ENCODE assay signal across 18 cellular contexts in genomic region chr13:24221007-24221406, GRCh38.
A peak's percentile ranks its signal among the peaks of the same experiment; 100 is the strongest.
DNase-seq lines count a peak whose midpoint lies in the region; ATAC-seq and TF ChIP-seq lines count a peak whose summit lies in the region.
"Had no signal": no experiment of that assay in that cellular context is flagged by ENCODE, and none has a peak within 500 bp of the region (broad histone marks: within the 10 kb centered on the region; RNA-seq: fewer than 3 reads in every experiment).

No MANE protein-coding gene starts in this region.

- POLR2A ChIA-PET in Caco-2 (lab: Charles Lee) = no interaction called here

- peaks cover 2% of the 10 kb centered on the region for H3K36me3 ChIP-seq in Caco-2 (ENCODE audit: control insufficient read depth, insufficient read depth, low read length)
- no peaks in the 10 kb centered on the region for H3K36me3 ChIP-seq in endodermal cell (ENCODE audit: control insufficient read depth, insufficient read depth, low read length)
- H3K36me3 ChIP-seq: uterus had no signal

- H3K4me3 Mint-ChIP-seq in Caco-2 (ENCODE audit: unreplicated experiment) (no peak overlapping the region), endodermal cell (no peak overlapping the region), neural crest cell (peak overlapping the region; percentile 47)
- no peak overlapping the region for H3K4me3 Mint-ChIP-seq in activated T-helper 17 cell treated with anti-CD3 and anti-CD28 coated beads, Interleukin-2, amount 50 U/mL, for 72 hours
- H3K4me3 Mint-ChIP-seq: activated CD4-positive, alpha-beta T cell treated with anti-CD3 and anti-CD28 coated beads, Interleukin-2, amount 10 ng/mL, durations not matched to agents 24 days and 14 days; HFFc6 had no signal

- WGBS in endodermal cell (ENCODE audit: insufficient coverage in 1 of 2, insufficient read length in 1 of 2), 2 experiments = 87% methylated on average over 2 of the region's 2 CpGs; no CpG with 5 or more reads in 1 of the 2 experiments

- H3K9me3 Mint-ChIP-seq in Caco-2 (ENCODE audit: unreplicated experiment) = no peaks in the 10 kb centered on the region
- H3K9me3 Mint-ChIP-seq in endodermal cell = no peaks in the 10 kb centered on the region
- H3K9me3 Mint-ChIP-seq in neural crest cell = no peaks in the 10 kb centered on the region
- no peaks in the 10 kb centered on the region for H3K9me3 Mint-ChIP-seq in activated T-helper 17 cell treated with anti-CD3 and anti-CD28 coated beads, Interleukin-2, amount 50 U/mL, for 72 hours
- H3K9me3 Mint-ChIP-seq: activated CD4-positive, alpha-beta T cell treated with anti-CD3 and anti-CD28 coated beads, Interleukin-2, amount 10 ng/mL, durations not matched to agents 24 days and 14 days; HFFc6 had no signal

- no peak for ATAC-seq in HG03025 (IDR thresholded peaks at IDR 0.05; ENCODE audit: low FRiP score, unreplicated experiment)
- ATAC-seq in HG02588 (IDR thresholded peaks at IDR 0.05; ENCODE audit: unreplicated experiment) = no peak
- ATAC-seq in HG02938 (IDR thresholded peaks at IDR 0.05; ENCODE audit: unreplicated experiment) = no peak
- ATAC-seq in activated T-helper 17 cell treated with anti-CD3 and anti-CD28 coated beads, Interleukin-2, amount 50 U/mL, for 72 hours (replicated peaks) = no peak
- ATAC-seq: mucosa of descending colon, right cardiac atrium had no signal

- H3K27me3 ChIP-seq in Caco-2 (replicated peaks; ENCODE audit: control insufficient read depth, insufficient read depth, low read length) = no peaks in the 10 kb centered on the region
- H3K27me3 ChIP-seq in endodermal cell (ENCODE audit: control insufficient read depth, insufficient read depth, low read length, poor library complexity, severe bottlenecking) = no peaks in the 10 kb centered on the region
- H3K27me3 ChIP-seq: Peyer's patch, uterus had no signal

- no peak for TF ChIP-seq CTCF in Caco-2 (IDR thresholded peaks at IDR 0.05; ENCODE audit: insufficient read depth in 1 of 2, low read depth in 1 of 2, low read length in 1 of 2, severe bottlenecking in 1 of 2, unreplicated experiment in 1 of 2)
- TF ChIP-seq CTCF in LNCaP clone FGC (IDR thresholded peaks at IDR 0.05; ENCODE audit: control insufficient read depth, extremely low read depth, insufficient read depth) = no peak
- no peak for TF ChIP-seq CTCF in endodermal cell (conservative IDR thresholded peaks at IDR 0.05)
- no peak for TF ChIP-seq CTCF in neural crest cell (conservative IDR thresholded peaks at IDR 0.05)

- H3K36me3 Mint-ChIP-seq in Caco-2 (ENCODE audit: insufficient read depth, unreplicated experiment) = no peaks in the 10 kb centered on the region
- H3K36me3 Mint-ChIP-seq in endodermal cell (ENCODE audit: low read depth) = peaks cover 16% of the 10 kb centered on the region
- H3K36me3 Mint-ChIP-seq in neural crest cell (ENCODE audit: low read depth) = peaks cover 3% of the 10 kb centered on the region
- H3K36me3 Mint-ChIP-seq in activated T-helper 17 cell treated with anti-CD3 and anti-CD28 coated beads, Interleukin-2, amount 50 U/mL, for 72 hours (ENCODE audit: low read depth) = no peaks in the 10 kb centered on the region

- DNase-seq in Caco-2 (peak in 1 of 2 experiments; percentile 30), LNCaP clone FGC (ENCODE audit: low read depth) (peak; percentile 60), endodermal cell (no peak), neural crest cell (ENCODE audit: low read depth, low spot score) (no peak)
- DNase-seq: activated CD4-positive, alpha-beta T cell treated with anti-CD3 and anti-CD28 coated beads, Interleukin-2, amount 10 ng/mL, durations not matched to agents 24 days and 14 days; HFFc6; kidney glomerular epithelial cell; mucosa of descending colon; NCI-H2171; NCI-H82; Peyer's patch; right cardiac atrium; stimulated activated naive CD8-positive, alpha-beta T cell treated with anti-CD3 and anti-CD28 coated beads, Interleukin-15, Interleukin-2, amounts not matched to agents 100 U/mL and 50 U/mL, for 24 hours; uterus had no signal

- H3K27me3 Mint-ChIP-seq in Caco-2 (ENCODE audit: insufficient read depth, unreplicated experiment) = no peaks in the 10 kb centered on the region
- no peaks in the 10 kb centered on the region for H3K27me3 Mint-ChIP-seq in endodermal cell (ENCODE audit: insufficient read depth)
- no peaks in the 10 kb centered on the region for H3K27me3 Mint-ChIP-seq in neural crest cell (ENCODE audit: low read depth)
- no peaks in the 10 kb centered on the region for H3K27me3 Mint-ChIP-seq in activated T-helper 17 cell treated with anti-CD3 and anti-CD28 coated beads, Interleukin-2, amount 50 U/mL, for 72 hours
- H3K27me3 Mint-ChIP-seq: activated CD4-positive, alpha-beta T cell treated with anti-CD3 and anti-CD28 coated beads, Interleukin-2, amount 10 ng/mL, durations not matched to agents 24 days and 14 days had no signal

- BruUV-seq in Caco-2 (replicated peaks; lab: Mats Ljungman, UMichigan) = no TSS peak

- H3K27ac ChIP-seq in endodermal cell (ENCODE audit: low read depth, low read length) = no peak overlapping the region

- peak overlapping the region; percentile 80 for H3K27ac Mint-ChIP-seq in Caco-2 (ENCODE audit: unreplicated experiment)
- H3K27ac Mint-ChIP-seq in endodermal cell = peak overlapping the region; percentile 36
- peak overlapping the region; percentile 96 for H3K27ac Mint-ChIP-seq in neural crest cell (ENCODE audit: unreplicated experiment)
- no peak overlapping the region for H3K27ac Mint-ChIP-seq in activated T-helper 17 cell treated with anti-CD3 and anti-CD28 coated beads, Interleukin-2, amount 50 U/mL, for 72 hours
- H3K27ac Mint-ChIP-seq: activated CD4-positive, alpha-beta T cell treated with anti-CD3 and anti-CD28 coated beads, Interleukin-2, amount 10 ng/mL, durations not matched to agents 24 days and 14 days; HFFc6 had no signal

- CTCF ChIA-PET in Caco-2 (lab: Charles Lee) = no interaction called here

- intact Hi-C loops in Caco-2 (cut with micrococcal nuclease; ENCODE audit: unreplicated experiment) = no loop called here

- peaks cover 17% of the 10 kb centered on the region for H3K4me1 ChIP-seq in Caco-2
- peaks cover 6% of the 10 kb centered on the region for H3K4me1 ChIP-seq in endodermal cell (ENCODE audit: control insufficient read depth, insufficient read depth, low read length)

- H3K9me3 ChIP-seq in Caco-2 = no peaks in the 10 kb centered on the region
- no peaks in the 10 kb centered on the region for H3K9me3 ChIP-seq in endodermal cell (ENCODE audit: control insufficient read depth, low read length)
- H3K9me3 ChIP-seq: mucosa of descending colon, Peyer's patch, uterus had no signal

- H3K4me3 ChIP-seq in Caco-2 (ENCODE audit: low read depth, low read length) (no peak overlapping the region), LNCaP clone FGC (ENCODE audit: low read depth, low read length) (no peak overlapping the region), endodermal cell (ENCODE audit: low read length) (no peak overlapping the region)
- H3K4me3 ChIP-seq: mucosa of descending colon, Peyer's patch, uterus had no signal

- H3K4me1 Mint-ChIP-seq in Caco-2 (ENCODE audit: low read depth, unreplicated experiment) = peaks cover 18% of the 10 kb centered on the region
- H3K4me1 Mint-ChIP-seq in endodermal cell = peaks cover 21% of the 10 kb centered on the region
- peaks cover 54% of the 10 kb centered on the region for H3K4me1 Mint-ChIP-seq in neural crest cell
- H3K4me1 Mint-ChIP-seq in activated T-helper 17 cell treated with anti-CD3 and anti-CD28 coated beads, Interleukin-2, amount 50 U/mL, for 72 hours = peaks cover 20% of the 10 kb centered on the region

- no peak overlapping the region for H3K9ac ChIP-seq in endodermal cell (ENCODE audit: extremely low read depth, low read length, poor library complexity, severe bottlenecking)
